ENCODE assay signal across 12 cellular contexts in the genomic region with DNA sequence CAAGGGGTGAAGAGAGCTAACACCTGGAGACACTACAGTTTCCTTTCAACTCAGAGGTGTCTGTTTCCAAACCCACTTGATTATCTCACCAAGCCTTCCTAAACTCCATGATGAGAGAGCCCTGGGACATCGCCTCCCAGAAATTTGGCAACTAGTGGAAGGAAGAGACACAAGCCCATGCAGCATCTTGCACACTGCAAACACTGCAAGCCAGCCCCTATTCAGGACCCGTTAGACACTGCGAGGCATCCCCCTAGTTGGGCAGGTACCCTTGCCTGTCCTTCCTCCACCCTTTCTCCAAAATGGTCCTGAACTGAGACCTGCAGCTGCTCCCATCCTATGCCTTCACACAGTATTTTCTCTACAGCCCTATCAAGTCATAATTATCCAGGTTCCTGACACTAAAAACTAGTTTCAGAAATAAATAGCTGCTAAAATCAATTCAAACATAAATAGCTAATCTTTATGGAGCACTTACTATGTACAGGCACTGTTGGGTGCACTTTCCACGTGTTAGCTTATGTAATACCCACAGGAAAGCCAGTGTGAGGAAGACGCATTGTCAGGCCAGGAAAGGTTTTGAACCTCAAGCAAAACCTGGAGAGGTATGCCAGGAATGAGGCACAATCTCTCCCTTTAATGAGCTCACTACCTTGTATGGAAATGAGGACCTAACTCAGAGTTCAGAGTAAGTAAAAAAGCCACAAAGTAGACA. TPM values are rescaled to one million over a fixed set of nuclear protein-coding genes. Genes with fewer than 3 reads are reported as not detected.
DNase-seq lines count a peak whose midpoint lies in the region; ATAC-seq and TF ChIP-seq lines count a peak whose summit lies in the region.
"Had no signal": no experiment of that assay in that cellular context is flagged by ENCODE, and none has a peak within 500 bp of the region (broad histone marks: within the 10 kb centered on the region; RNA-seq: fewer than 3 reads in every experiment).

No MANE protein-coding gene starts in this region.

- no peak for TF ChIP-seq CTCF in Calu3 (IDR thresholded peaks at IDR 0.05; ENCODE audit: unreplicated experiment)
- TF ChIP-seq CTCF in hepatocyte (IDR thresholded peaks at IDR 0.05; ENCODE audit: poor library complexity): no peak
- no peak for TF ChIP-seq CTCF in psoas muscle (IDR thresholded peaks at IDR 0.05)
- TF ChIP-seq CTCF in CD8-positive, alpha-beta T cell (IDR thresholded peaks at IDR 0.05): no peak

- no peaks in the 10 kb centered on the region for H3K9me3 Mint-ChIP-seq in Calu3 (ENCODE audit: low read depth, unreplicated experiment)
- H3K9me3 Mint-ChIP-seq in CD8-positive, alpha-beta T cell: no peaks in the 10 kb centered on the region

- peaks cover 28% of the 10 kb centered on the region for H3K4me1 Mint-ChIP-seq in Calu3 (ENCODE audit: low read depth, unreplicated experiment)
- peaks cover 14% of the 10 kb centered on the region for H3K4me1 Mint-ChIP-seq in CD8-positive, alpha-beta T cell (ENCODE audit: low read depth)

- H3K27ac ChIP-seq in hepatocyte (peak overlapping the region; percentile 96), psoas muscle (no peak overlapping the region)
- no peak overlapping the region for H3K27ac ChIP-seq in CD8-positive, alpha-beta T cell (ENCODE audit: low read depth, low read length)
- H3K27ac ChIP-seq: neutrophil had no signal

- no peaks in the 10 kb centered on the region for H3K27me3 ChIP-seq in hepatocyte
- H3K27me3 ChIP-seq in psoas muscle (ENCODE audit: insufficient read depth in 3 of 3, low read length in 2 of 3): no peaks in the 10 kb centered on the region
- H3K27me3 ChIP-seq in CD8-positive, alpha-beta T cell (ENCODE audit: insufficient read depth, low read length): peaks cover 8% of the 10 kb centered on the region

- WGBS in hepatocyte (ENCODE audit: low lambda C conversion rate, missing lambda C conversion rate): 45% methylated on average over 5 of the region's 5 CpGs
- 56 to 59% (median 56%) methylated on average over 5 of the region's 5 CpGs for WGBS in psoas muscle, 3 donors

- H3K9me2 ChIP-seq in hepatocyte (replicated peaks; ENCODE audit: insufficient read depth): no peaks in the 10 kb centered on the region

- DNase-seq in Calu3 (peak; percentile 21), SW480 (ENCODE audit: low spot score) (peak; percentile 21), hepatocyte (ENCODE audit: low spot score) (peak; percentile 30), psoas muscle (no peak), MV-4-11 (lab: John Stamatoyannopoulos, UW) (no peak), NK-92 (lab: John Stamatoyannopoulos, UW; ENCODE audit: unreplicated experiment) (no peak)
- DNase-seq in CD8-positive, alpha-beta T cell: no peak
- DNase-seq: activated CD8-positive, alpha-beta memory T cell treated with anti-CD3 and anti-CD28 coated beads, Interleukin-2, amount 50 U/mL, for 4 hours; DMS79 treated with DMSO at 0.1 percent for 48 hours; NCI-H1417 treated with DMSO at 0.1 percent for 48 hours had no signal

- intact Hi-C loops in Calu3 (cut with micrococcal nuclease; ENCODE audit: unreplicated experiment): loop anchor here (2.0 to 10.0 kb wide), 7 partner anchors 39 to 251 kb away; no protein-coding TSS in a partner anchor
- intact Hi-C loops in psoas muscle (cut with DNase I): loop anchor here in 1 of 2 donors (5.0 kb wide), 4 partner anchors 69 to 249 kb away; no protein-coding TSS in a partner anchor
- intact Hi-C loops in CD8-positive, alpha-beta T cell (cut with DNase I, micrococcal nuclease): no loop called here

- no peak overlapping the region for H2AFZ ChIP-seq in hepatocyte

- H3K9me3 ChIP-seq in hepatocyte (ENCODE audit: low read depth) (no peaks in the 10 kb centered on the region), psoas muscle (no peaks in the 10 kb centered on the region)
- no peaks in the 10 kb centered on the region for H3K9me3 ChIP-seq in CD8-positive, alpha-beta T cell (ENCODE audit: low read length)
- H3K9me3 ChIP-seq: neutrophil had no signal

- CTCF ChIA-PET in Calu3 (lab: Charles Lee): interaction anchor here (0.5 to 2.3 kb wide), 9 partner anchors 72 to 200 kb away, joined by 3 to 12 read pairs (median 4); no protein-coding TSS in a partner anchor
- CTCF ChIA-PET in CD8-positive, alpha-beta T cell (lab: Charles Lee): no interaction called here

- H4K20me1 ChIP-seq in hepatocyte (ENCODE audit: insufficient read depth, poor library complexity, severe bottlenecking): peaks cover 17% of the 10 kb centered on the region

- peaks cover 58% of the 10 kb centered on the region for H3K36me3 Mint-ChIP-seq in Calu3 (ENCODE audit: insufficient read depth, unreplicated experiment)
- no peaks in the 10 kb centered on the region for H3K36me3 Mint-ChIP-seq in CD8-positive, alpha-beta T cell

- POLR2A ChIA-PET in CD8-positive, alpha-beta T cell (lab: Charles Lee): no interaction called here

- H3K27me3 Mint-ChIP-seq in Calu3 (ENCODE audit: unreplicated experiment): no peaks in the 10 kb centered on the region
- H3K27me3 Mint-ChIP-seq in CD8-positive, alpha-beta T cell (ENCODE audit: low read depth): peaks cover 51% of the 10 kb centered on the region

- no peak for ATAC-seq in psoas muscle
- ATAC-seq in CD8-positive, alpha-beta T cell: no peak
- ATAC-seq in HG03432 (IDR thresholded peaks at IDR 0.05; ENCODE audit: unreplicated experiment): no peak

- peak overlapping the region; percentile 83 for H3K4me2 ChIP-seq in hepatocyte

- peak overlapping the region; percentile 42 for H3K27ac Mint-ChIP-seq in Calu3 (ENCODE audit: unreplicated experiment)
- H3K27ac Mint-ChIP-seq in CD8-positive, alpha-beta T cell: no peak overlapping the region

- BruUV-seq in Calu3 (replicated peaks; lab: Mats Ljungman, UMichigan): TSS peak; percentile 7

- H3K4me3 Mint-ChIP-seq in Calu3 (ENCODE audit: low read depth, unreplicated experiment): peak overlapping the region; percentile 72
- H3K4me3 Mint-ChIP-seq in CD8-positive, alpha-beta T cell: no peak overlapping the region

- no peaks in the 10 kb centered on the region for H3K36me3 ChIP-seq in hepatocyte (replicated peaks; ENCODE audit: insufficient read depth, low read depth)
- H3K36me3 ChIP-seq in psoas muscle (ENCODE audit: insufficient read depth in 1 of 2, low read depth in 1 of 2): no peaks in the 10 kb centered on the region
- H3K36me3 ChIP-seq in CD8-positive, alpha-beta T cell (ENCODE audit: insufficient read depth, low read length): no peaks in the 10 kb centered on the region
- H3K36me3 ChIP-seq: neutrophil had no signal

- H3K4me1 ChIP-seq in hepatocyte (ENCODE audit: insufficient read depth) (peaks cover 19% of the 10 kb centered on the region), psoas muscle (peaks cover 14% of the 10 kb centered on the region)
- H3K4me1 ChIP-seq in CD8-positive, alpha-beta T cell (ENCODE audit: insufficient read depth, low read length): no peaks in the 10 kb centered on the region

- peak overlapping the region; percentile 47 for H3K4me3 ChIP-seq in hepatocyte
- H3K4me3 ChIP-seq in psoas muscle: peak overlapping the region; percentile 75
- no peak overlapping the region for H3K4me3 ChIP-seq in CD8-positive, alpha-beta T cell (ENCODE audit: low read depth, low read length)

- H3K79me2 ChIP-seq in hepatocyte: peaks cover 73% of the 10 kb centered on the region

RNA-seq across cellular contexts. Expression of gene MAGI1, which starts 2.8 kb away (rescaled TPM):
- total RNA-seq in Calu3 (2022) (75.1 and 76.4 TPM in 2 replicates), hepatocyte (43.5 and 47.8 TPM in 2 replicates), psoas muscle (1 to 10 TPM; 4.5 to 6.7 (median 6.2) TPM)
- polyA plus RNA-seq in hepatocyte (25.8 and 26.2 TPM in 2 replicates), psoas muscle (1 to 10 TPM; 4.6 to 8.1 (median 7.7) TPM)
- not detected for total RNA-seq in CD8-positive, alpha-beta T cell

Comparison
In these comparisons a context has a peak if more than half of its experiments do, and no peak if none do; other contexts are left out.
1. DNase-seq: peak in Calu3 (single experiment), SW480 (single experiment) and hepatocyte (single experiment); none in psoas muscle (0 of 2), CD8-positive, alpha-beta T cell (0 of 7), MV-4-11 (single experiment) and NK-92 (single experiment).
2. RNA of gene MAGI1, which starts 2.8 kb away (total RNA-seq): 75.1 to 76.4 TPM in Calu3, 43.5 to 47.8 TPM in hepatocyte and 4.5 to 6.7 TPM in psoas muscle; not detected in CD8-positive, alpha-beta T cell; every median in the first group is over 4 times any median in the second.